8 cellular contexts compared by ENCODE assay signal in the genomic region with DNA sequence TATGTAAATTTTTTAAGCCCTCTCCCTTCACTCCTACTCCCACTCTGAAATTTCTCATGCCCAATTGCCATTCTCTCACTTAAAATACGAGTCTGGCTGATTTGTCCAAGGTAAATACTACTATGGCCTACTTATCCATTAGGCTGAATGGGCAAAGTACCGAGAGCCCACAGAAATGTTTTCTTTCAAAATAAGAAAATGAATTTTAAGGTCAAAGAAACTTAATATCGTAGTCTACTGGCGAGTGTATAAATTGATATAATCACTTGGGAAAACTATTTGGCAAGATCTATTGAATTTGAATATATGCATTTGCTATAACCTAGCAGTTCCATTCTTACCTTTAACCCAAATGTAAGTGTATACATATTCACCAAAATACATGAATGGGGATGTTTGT. TPM values are rescaled to one million over a fixed set of nuclear protein-coding genes. Genes with fewer than 3 reads are reported as not detected.
DNase-seq lines count a peak whose midpoint lies in the region; ATAC-seq, FAIRE-seq and TF ChIP-seq lines count a peak whose summit lies in the region.

No MANE protein-coding gene starts in this region.

- no peak overlapping the region for H3K9ac ChIP-seq in keratinocyte (ENCODE audit: control insufficient read depth, extremely low read depth, insufficient read depth, low read length)

- H3K4me3 ChIP-seq in keratinocyte (ENCODE audit: control insufficient read depth in 2 of 3, extremely low read depth in 1 of 3, insufficient read depth in 2 of 3, low read depth in 1 of 3, low read length in 3 of 3) (peak overlapping the region in 1 of 3 experiments; percentile 85), brain microvascular endothelial cell (ENCODE audit: low read depth, low read length) (no peak overlapping the region)

- TF ChIP-seq CTCF in keratinocyte (optimal IDR thresholded peaks at IDR 0.05 in 1 of 3, IDR thresholded peaks at IDR 0.05 in 1 of 3, conservative IDR thresholded peaks at IDR 0.05 in 1 of 3; ENCODE audit: extremely low read depth in 1 of 3, insufficient read depth in 2 of 3, low read length in 3 of 3) (no peak), brain microvascular endothelial cell (IDR thresholded peaks at IDR 0.05; ENCODE audit: low read depth, low read length, missing control alignments) (no peak)

- peak overlapping the region; percentile 87 for H3K4me2 ChIP-seq in keratinocyte (ENCODE audit: control insufficient read depth, extremely low read depth, insufficient read depth, low read depth, low read length)

- H3K4me1 ChIP-seq in keratinocyte (ENCODE audit: control insufficient read depth, extremely low read depth, insufficient read depth, low read length) = peaks cover 7% of the 10 kb centered on the region

- dilution Hi-C loops in keratinocyte (cut with MboI; ENCODE audit: extremely low pct_ligation_motif_present, low sequenced_read_pairs) = no loop called here

- H3K27ac ChIP-seq in keratinocyte (ENCODE audit: control insufficient read depth, insufficient read depth, low read length) (no peak overlapping the region), brain microvascular endothelial cell (no peak overlapping the region)

- DNase-seq in activated T-cell treated with anti-CD3 and anti-CD28 coated beads, Interleukin-2, amount 50 U/mL, for 4 hours = no peak
- no peak for DNase-seq in activated T-cell treated with anti-CD3 and anti-CD28 coated beads, Interleukin-2, amount 50 U/mL, for 48 hours
- DNase-seq in keratinocyte (ENCODE audit: low read depth, low spot score) (no peak), NCI-H1694 (lab: John Stamatoyannopoulos, UW) (no peak), brain microvascular endothelial cell (no peak)
- no peak for DNase-seq in stimulated activated naive B cell treated with anti-CD40 and anti-IgM and Interleukin-4, amounts not matched to agents 10 μg/mL and 1 μg/mL and 100 μg/mL, for 72 hours

- in situ Hi-C loops in brain microvascular endothelial cell (cut with HindIII; ENCODE audit: low pct_ligation_motif_present, low sequenced_read_pairs) = no loop called here

- H3K9me3 Mint-ChIP-seq in activated T-cell treated with anti-CD3 and anti-CD28 coated beads, Interleukin-2, amount 50 U/mL, for 4 hours = peaks cover 66% of the 10 kb centered on the region
- peaks cover 29% of the 10 kb centered on the region for H3K9me3 Mint-ChIP-seq in activated naive CD8-positive, alpha-beta T cell (ENCODE audit: low read depth)
- H3K9me3 Mint-ChIP-seq in stimulated activated naive B cell treated with anti-CD40 and anti-IgM and Interleukin-4, amounts not matched to agents 10 μg/mL and 1 μg/mL and 100 μg/mL, for 72 hours = peaks cover 36 to 37% of the 10 kb centered on the region in 2 donors

- H3K27ac Mint-ChIP-seq in activated naive CD8-positive, alpha-beta T cell = no peak overlapping the region
- no peak overlapping the region for H3K27ac Mint-ChIP-seq in stimulated activated naive B cell treated with anti-CD40 and anti-IgM and Interleukin-4, amounts not matched to agents 10 μg/mL and 1 μg/mL and 100 μg/mL, for 72 hours

- H2AFZ ChIP-seq in keratinocyte (ENCODE audit: control insufficient read depth, low read length) = no peak overlapping the region

- H3K36me3 ChIP-seq in keratinocyte (ENCODE audit: control insufficient read depth in 2 of 2, extremely low read depth in 1 of 2, insufficient read depth in 2 of 2, low read length in 2 of 2) (no peaks in the 10 kb centered on the region), brain microvascular endothelial cell (replicated peaks) (no peaks in the 10 kb centered on the region)

- no peaks in the 10 kb centered on the region for H3K79me2 ChIP-seq in keratinocyte (ENCODE audit: control insufficient read depth, insufficient read depth, low read length)

- H3K9me1 ChIP-seq in keratinocyte (ENCODE audit: control insufficient read depth, extremely low read depth, insufficient read depth, low read length) = no peaks in the 10 kb centered on the region

- no peaks in the 10 kb centered on the region for H4K20me1 ChIP-seq in keratinocyte (ENCODE audit: control insufficient read depth, extremely low read depth, insufficient read depth, low read length)

- no peak for ATAC-seq in activated T-cell treated with anti-CD3 and anti-CD28 coated beads, Interleukin-2, amount 50 U/mL, for 4 hours
- ATAC-seq in stimulated activated naive B cell treated with anti-CD40 and anti-IgM and Interleukin-4, amounts not matched to agents 10 μg/mL and 1 μg/mL and 100 μg/mL, for 72 hours (replicated peaks) = no peak
- no peak for ATAC-seq in GM18873 (IDR thresholded peaks at IDR 0.05; ENCODE audit: low FRiP score, unreplicated experiment)

- peaks cover 34% of the 10 kb centered on the region for H3K36me3 Mint-ChIP-seq in activated T-cell treated with anti-CD3 and anti-CD28 coated beads, Interleukin-2, amount 50 U/mL, for 4 hours (ENCODE audit: insufficient read depth)
- H3K36me3 Mint-ChIP-seq in activated naive CD8-positive, alpha-beta T cell = peaks cover 62% of the 10 kb centered on the region
- peaks cover 54 to 71% of the 10 kb centered on the region in 2 donors for H3K36me3 Mint-ChIP-seq in stimulated activated naive B cell treated with anti-CD40 and anti-IgM and Interleukin-4, amounts not matched to agents 10 μg/mL and 1 μg/mL and 100 μg/mL, for 72 hours

- FAIRE-seq in keratinocyte (lab: Jason Lieb, UNC) = no peak

- H3K4me3 Mint-ChIP-seq in activated T-cell treated with anti-CD3 and anti-CD28 coated beads, Interleukin-2, amount 50 U/mL, for 4 hours = peak overlapping the region; percentile 87
- H3K4me3 Mint-ChIP-seq in activated naive CD8-positive, alpha-beta T cell = peak overlapping the region; percentile 93
- H3K4me3 Mint-ChIP-seq in stimulated activated naive B cell treated with anti-CD40 and anti-IgM and Interleukin-4, amounts not matched to agents 10 μg/mL and 1 μg/mL and 100 μg/mL, for 72 hours = peak overlapping the region; percentile 84 to 97

- no peaks in the 10 kb centered on the region for H3K27me3 Mint-ChIP-seq in activated T-cell treated with anti-CD3 and anti-CD28 coated beads, Interleukin-2, amount 50 U/mL, for 4 hours (ENCODE audit: low read depth)
- H3K27me3 Mint-ChIP-seq in activated naive CD8-positive, alpha-beta T cell = no peaks in the 10 kb centered on the region
- no peaks in the 10 kb centered on the region for H3K27me3 Mint-ChIP-seq in stimulated activated naive B cell treated with anti-CD40 and anti-IgM and Interleukin-4, amounts not matched to agents 10 μg/mL and 1 μg/mL and 100 μg/mL, for 72 hours

- no peaks in the 10 kb centered on the region for H3K9me3 ChIP-seq in keratinocyte (ENCODE audit: control insufficient read depth, low read depth, low read length)

- H3K27me3 ChIP-seq in keratinocyte (ENCODE audit: control insufficient read depth, extremely low read depth, insufficient read depth, low read length) (no peaks in the 10 kb centered on the region), brain microvascular endothelial cell (replicated peaks) (no peaks in the 10 kb centered on the region)

- H3K4me1 Mint-ChIP-seq in activated T-cell treated with anti-CD3 and anti-CD28 coated beads, Interleukin-2, amount 50 U/mL, for 4 hours (ENCODE audit: low read depth) = peaks cover 20% of the 10 kb centered on the region
- peaks cover 19% of the 10 kb centered on the region for H3K4me1 Mint-ChIP-seq in activated naive CD8-positive, alpha-beta T cell (ENCODE audit: low read depth)
- peaks cover 8 to 26% of the 10 kb centered on the region in 2 donors for H3K4me1 Mint-ChIP-seq in stimulated activated naive B cell treated with anti-CD40 and anti-IgM and Interleukin-4, amounts not matched to agents 10 μg/mL and 1 μg/mL and 100 μg/mL, for 72 hours

RNA-seq across cellular contexts. Expression of a gene that starts 18.6 kb away (rescaled TPM):
- under 1 TPM; 0.22 to 0.51 (median 0.34) TPM for total RNA-seq in activated T-cell treated with anti-CD3 and anti-CD28 coated beads, Interleukin-2, amount 50 U/mL, for 4 hours
- 1.1 to 3.0 TPM (median 2.4 TPM) in 3 replicates for polyA plus RNA-seq in keratinocyte
- polyA plus RNA-seq in keratinocyte (2011; ENCODE audit: low read depth) = 3.4 TPM
- polyA plus RNA-seq in keratinocyte (2011; cell fraction: cytosol; rRNA removed) = 1.1 and 2.9 TPM in 2 replicates
- polyA plus RNA-seq in keratinocyte (2011; cell fraction: nucleus; rRNA removed) = 5.0 and 7.2 TPM in 2 replicates
- polyA plus RNA-seq in keratinocyte (2012; ENCODE audit: low replicate concordance) = 2.0 and 5.0 TPM in 2 replicates
- 1.1 TPM in 2 of 3 replicates, not detected in the other for polyA minus RNA-seq in keratinocyte
- not detected for polyA minus RNA-seq in keratinocyte (2011; cell fraction: cytosol; rRNA and poly(A)+ RNA removed)
- 1.3 and 1.8 TPM in 2 replicates for polyA minus RNA-seq in keratinocyte (2011; cell fraction: nucleus; rRNA and poly(A)+ RNA removed)

RNA-seq across cellular contexts. Expression of a gene that starts 32.7 kb away (rescaled TPM):
- 1 to 10 TPM; 5.4 to 7.2 (median 5.7) TPM for total RNA-seq in activated T-cell treated with anti-CD3 and anti-CD28 coated beads, Interleukin-2, amount 50 U/mL, for 4 hours
- polyA plus RNA-seq in keratinocyte = 8.6 to 10.4 TPM (median 9.1 TPM) in 3 replicates
- 2.7 TPM for polyA plus RNA-seq in keratinocyte (2011; ENCODE audit: low read depth)
- 5.8 and 10.2 TPM in 2 replicates for polyA plus RNA-seq in keratinocyte (2011; cell fraction: cytosol; rRNA removed)
- polyA plus RNA-seq in keratinocyte (2011; cell fraction: nucleus; rRNA removed) = 12.9 and 13.6 TPM in 2 replicates
- 4.5 and 7.4 TPM in 2 replicates for polyA plus RNA-seq in keratinocyte (2012; ENCODE audit: low replicate concordance)
- 6.1 to 11.9 TPM (median 9.6 TPM) in 3 replicates for polyA minus RNA-seq in keratinocyte
- polyA minus RNA-seq in keratinocyte (2011; cell fraction: cytosol; rRNA and poly(A)+ RNA removed) = 11.3 TPM
- 5.7 and 14.7 TPM in 2 replicates for polyA minus RNA-seq in keratinocyte (2011; cell fraction: nucleus; rRNA and poly(A)+ RNA removed)

RNA-seq across cellular contexts. Expression of a gene that starts 48.6 kb away (rescaled TPM):
- total RNA-seq in activated T-cell treated with anti-CD3 and anti-CD28 coated beads, Interleukin-2, amount 50 U/mL, for 4 hours = under 1 TPM; 0.28 to 0.95 (median 0.63) TPM
- polyA plus RNA-seq in keratinocyte = 1.5 TPM in 3 replicates
- polyA plus RNA-seq in keratinocyte (2011; ENCODE audit: low read depth) = 1.00 TPM
- 0.35 and 0.79 TPM in 2 replicates for polyA plus RNA-seq in keratinocyte (2011; cell fraction: cytosol; rRNA removed)
- polyA plus RNA-seq in keratinocyte (2011; cell fraction: nucleus; rRNA removed) = 3.3 and 4.1 TPM in 2 replicates
- polyA plus RNA-seq in keratinocyte (2012; ENCODE audit: low replicate concordance) = 0.71 and 1.7 TPM in 2 replicates
- polyA minus RNA-seq in keratinocyte = 0.20 to 7.2 TPM (median 2.7 TPM) in 3 replicates
- 0.96 TPM for polyA minus RNA-seq in keratinocyte (2011; cell fraction: cytosol; rRNA and poly(A)+ RNA removed)
- 3.9 and 10.1 TPM in 2 replicates for polyA minus RNA-seq in keratinocyte (2011; cell fraction: nucleus; rRNA and poly(A)+ RNA removed)
